ENCODE assay signal across 1 cellular context in the genomic region with DNA sequence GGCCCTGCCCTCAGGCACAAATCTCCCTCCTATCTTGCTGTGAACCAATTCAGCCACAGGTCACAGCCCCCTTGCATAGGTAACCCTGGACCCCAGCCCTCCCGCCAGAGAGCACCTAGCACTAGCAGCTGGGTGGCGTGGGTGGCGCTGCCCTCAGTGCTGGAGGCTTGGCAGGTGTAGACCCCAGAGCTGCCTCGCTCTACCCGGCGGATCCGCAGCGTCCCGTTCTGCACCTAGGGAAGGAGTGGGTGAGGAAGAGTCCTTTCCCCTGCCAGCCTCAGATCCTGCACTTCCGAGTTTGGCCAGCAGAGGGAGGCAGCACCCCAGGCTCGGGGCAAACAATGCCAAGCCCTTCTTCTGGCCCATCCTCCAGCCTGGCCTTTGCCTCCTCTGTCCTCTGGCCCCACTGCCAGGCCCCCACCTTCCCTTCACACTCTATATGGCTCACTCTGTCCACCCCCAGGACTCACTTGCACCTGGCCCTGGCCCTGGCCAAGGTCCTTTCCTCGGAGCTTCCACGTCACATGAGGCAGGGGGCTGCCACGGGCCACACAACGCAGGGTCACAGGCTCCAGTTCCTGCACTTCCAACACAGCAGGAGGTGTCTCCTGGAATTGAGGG.
TF ChIP-seq lines count a peak whose summit lies in the region.

No MANE protein-coding gene starts in this region.

TF ChIP-seq in HCT116, 20 proteins besides CTCF, POLR2A, EP300 and RAD21 (continued from another document):
- TF ChIP-seq ZNF274 (IDR thresholded peaks at IDR 0.05; ENCODE audit: low read depth, low read length): no peak
- TF ChIP-seq TCF7L2 (IDR thresholded peaks at IDR 0.05; ENCODE audit: borderline replicate concordance, extremely low read depth, insufficient read depth, insufficient read length): no peak
- no peak for TF ChIP-seq CBX3 (IDR thresholded peaks at IDR 0.05; ENCODE audit: low read depth)
- no peak for TF ChIP-seq ELF1 (IDR thresholded peaks at IDR 0.05; ENCODE audit: borderline replicate concordance, low read depth)
- TF ChIP-seq SRF (IDR thresholded peaks at IDR 0.05; ENCODE audit: low read depth): no peak
- no peak for TF ChIP-seq SIN3A (IDR thresholded peaks at IDR 0.05; ENCODE audit: low read depth)
- TF ChIP-seq EZH2 (IDR thresholded peaks at IDR 0.05): no peak
- TF ChIP-seq, protein P1, sequence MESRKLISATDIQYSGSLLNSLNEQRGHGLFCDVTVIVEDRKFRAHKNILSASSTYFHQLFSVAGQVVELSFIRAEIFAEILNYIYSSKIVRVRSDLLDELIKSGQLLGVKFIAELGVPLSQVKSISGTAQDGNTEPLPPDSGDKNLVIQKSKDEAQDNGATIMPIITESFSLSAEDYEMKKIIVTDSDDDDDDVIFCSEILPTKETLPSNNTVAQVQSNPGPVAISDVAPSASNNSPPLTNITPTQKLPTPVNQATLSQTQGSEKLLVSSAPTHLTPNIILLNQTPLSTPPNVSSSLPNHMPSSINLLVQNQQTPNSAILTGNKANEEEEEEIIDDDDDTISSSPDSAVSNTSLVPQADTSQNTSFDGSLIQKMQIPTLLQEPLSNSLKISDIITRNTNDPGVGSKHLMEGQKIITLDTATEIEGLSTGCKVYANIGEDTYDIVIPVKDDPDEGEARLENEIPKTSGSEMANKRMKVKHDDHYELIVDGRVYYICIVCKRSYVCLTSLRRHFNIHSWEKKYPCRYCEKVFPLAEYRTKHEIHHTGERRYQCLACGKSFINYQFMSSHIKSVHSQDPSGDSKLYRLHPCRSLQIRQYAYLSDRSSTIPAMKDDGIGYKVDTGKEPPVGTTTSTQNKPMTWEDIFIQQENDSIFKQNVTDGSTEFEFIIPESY (IDR thresholded peaks at IDR 0.05; ENCODE audit: extremely low read depth, insufficient replicate concordance, low read length): no peak
- TF ChIP-seq, protein P2, sequence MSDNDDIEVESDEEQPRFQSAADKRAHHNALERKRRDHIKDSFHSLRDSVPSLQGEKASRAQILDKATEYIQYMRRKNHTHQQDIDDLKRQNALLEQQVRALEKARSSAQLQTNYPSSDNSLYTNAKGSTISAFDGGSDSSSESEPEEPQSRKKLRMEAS (IDR thresholded peaks at IDR 0.05): no peak
- TF ChIP-seq FOSL1 (IDR thresholded peaks at IDR 0.05; ENCODE audit: low read depth): no peak
- no peak for TF ChIP-seq CEBPB (IDR thresholded peaks at IDR 0.05; ENCODE audit: low read depth)
- no peak for TF ChIP-seq JUND (IDR thresholded peaks at IDR 0.05)
- no peak for TF ChIP-seq YY1 (IDR thresholded peaks at IDR 0.05; ENCODE audit: extremely low read depth, insufficient replicate concordance, low read depth, low read length)
- no peak for TF ChIP-seq POLR2AphosphoS5 (IDR thresholded peaks at IDR 0.05; ENCODE audit: low read depth, low read length)
